ENCODE assay signal across 1 cellular context in the genomic region with DNA sequence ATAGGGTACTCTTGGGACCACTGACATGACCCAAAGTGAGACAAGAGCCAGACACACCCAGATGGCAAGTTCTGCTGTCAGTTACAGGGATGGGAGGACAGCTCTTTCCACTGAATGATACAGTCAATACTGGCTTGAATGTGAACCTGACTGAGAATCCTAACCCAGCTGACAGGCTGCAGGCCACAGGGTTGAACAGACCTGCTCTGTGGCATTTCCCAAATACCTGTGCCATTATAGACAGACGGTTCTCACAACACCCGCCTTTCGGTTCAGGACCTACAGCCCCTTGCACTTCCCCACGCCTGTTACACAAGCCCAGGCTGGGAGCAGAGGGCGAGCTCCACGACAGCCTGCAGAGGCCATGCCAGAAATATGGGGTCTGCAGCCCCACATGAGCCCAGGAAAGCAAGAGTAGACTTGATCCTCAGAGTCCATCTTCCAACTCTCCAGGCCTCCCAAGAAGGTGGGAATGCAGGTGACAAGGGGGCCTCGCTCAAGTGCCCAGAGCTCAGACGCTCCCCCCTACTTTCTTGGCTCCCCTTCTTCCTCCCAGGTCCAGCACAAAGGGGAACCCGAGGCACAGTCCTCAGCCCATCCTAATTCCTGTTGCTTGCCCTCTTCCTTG.
TF ChIP-seq lines count a peak whose summit lies in the region.

No MANE protein-coding gene starts in this region.

TF ChIP-seq in H1, 55 proteins besides CTCF, POLR2A, EP300 and RAD21 (continued from another document):
- TF ChIP-seq JUND (IDR thresholded peaks at IDR 0.05; ENCODE audit: low read length) (no peak), BACH1 (IDR thresholded peaks at IDR 0.05; ENCODE audit: low read length) (no peak), SRF (IDR thresholded peaks at IDR 0.05; ENCODE audit: low read depth, low read length) (no peak), CHD2 (IDR thresholded peaks at IDR 0.05; ENCODE audit: low read length) (no peak), EZH2 (IDR thresholded peaks at IDR 0.05; ENCODE audit: low read depth, low read length, severe bottlenecking) (no peak), FOSL1 (IDR thresholded peaks at IDR 0.05; ENCODE audit: insufficient read depth, low read depth, low read length) (no peak), SUZ12 (IDR thresholded peaks at IDR 0.05; ENCODE audit: low read length) (no peak), TBP (IDR thresholded peaks at IDR 0.05; ENCODE audit: low read depth, low read length) (no peak), HDAC2 (IDR thresholded peaks at IDR 0.05; ENCODE audit: borderline replicate concordance in 1 of 2, low read depth in 2 of 2, low read length in 2 of 2) (no peak), CHD1 (IDR thresholded peaks at IDR 0.05; ENCODE audit: low read depth, low read length) (no peak), RNF2 (IDR thresholded peaks at IDR 0.05; ENCODE audit: borderline replicate concordance, low read depth, low read length, missing control alignments, poor library complexity, severe bottlenecking) (no peak), SIRT6 (IDR thresholded peaks at IDR 0.05; ENCODE audit: low read length) (no peak)
